ENCODE assay signal across 9 cellular contexts in the genomic region with DNA sequence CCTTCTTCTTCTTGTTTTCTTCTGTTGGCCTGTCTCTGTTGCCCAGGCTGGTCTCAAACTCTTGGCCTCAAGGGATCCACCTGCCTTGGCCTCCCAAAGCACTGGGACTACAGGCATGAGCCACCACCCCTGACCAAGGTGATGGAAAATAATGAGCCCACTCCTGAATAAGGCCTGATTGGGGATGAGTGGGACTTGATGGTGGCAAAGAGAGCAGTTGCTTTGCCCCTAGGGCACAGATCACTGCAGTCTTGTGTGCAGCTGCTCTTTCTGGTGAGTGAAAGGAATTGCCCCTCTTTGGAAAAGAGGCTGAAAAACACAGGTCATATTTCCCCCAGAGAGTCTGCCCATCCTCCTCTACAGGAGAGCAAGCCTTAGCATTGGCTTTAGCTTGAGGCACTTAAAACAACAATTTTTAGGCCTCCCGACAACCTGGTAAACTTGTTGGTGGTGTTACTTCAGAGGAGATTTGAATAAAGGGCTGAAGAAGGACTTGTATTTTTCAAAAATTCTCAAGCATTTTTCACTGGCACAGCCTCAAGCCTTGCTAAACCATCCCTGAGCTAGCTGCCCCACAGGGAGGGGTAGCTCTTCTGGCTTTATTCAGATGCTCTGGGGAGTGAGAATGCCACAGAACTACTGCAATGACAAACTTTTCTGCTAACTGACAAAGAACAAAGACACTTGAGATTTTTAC. TPM values are rescaled to one million over a fixed set of nuclear protein-coding genes. Genes with fewer than 3 reads are reported as not detected.
A peak's percentile ranks its signal among the peaks of the same experiment; 100 is the strongest.
DNase-seq lines count a peak whose midpoint lies in the region; ATAC-seq and TF ChIP-seq lines count a peak whose summit lies in the region.
"Had no signal": no experiment of that assay in that cellular context is flagged by ENCODE, and none has a peak within 500 bp of the region (broad histone marks: within the 10 kb centered on the region; RNA-seq: fewer than 3 reads in every experiment).

No MANE protein-coding gene starts in this region.

- intact Hi-C loops in lower lobe of right lung (cut with DNase I): no loop called here

- H3K27me3 Mint-ChIP-seq in activated CD8-positive, alpha-beta T cell treated with anti-CD3 and anti-CD28 coated beads, Interleukin-2, amount 10 ng/mL, durations not matched to agents 7 days and 5 days (ENCODE audit: low read depth): no peaks in the 10 kb centered on the region

- DNase-seq in AG10803 (ENCODE audit: low read depth) (peak; percentile 71), lower lobe of right lung (no peak), activated gamma-delta T cell treated with Interleukin-2 at 50 U/mL for 16 hours (no peak)
- DNase-seq in activated CD8-positive, alpha-beta T cell treated with anti-CD3 and anti-CD28 coated beads, Interleukin-2, amount 10 ng/mL, durations not matched to agents 7 days and 5 days: peak; percentile 42

- peaks cover 60% of the 10 kb centered on the region for H3K4me1 Mint-ChIP-seq in activated CD8-positive, alpha-beta T cell treated with anti-CD3 and anti-CD28 coated beads, Interleukin-2, amount 10 ng/mL, durations not matched to agents 7 days and 5 days (ENCODE audit: low read depth)

- H3K9me3 Mint-ChIP-seq in activated CD8-positive, alpha-beta T cell treated with anti-CD3 and anti-CD28 coated beads, Interleukin-2, amount 10 ng/mL, durations not matched to agents 7 days and 5 days (ENCODE audit: insufficient read depth): peaks cover 5% of the 10 kb centered on the region

- H3K27ac Mint-ChIP-seq in activated CD8-positive, alpha-beta T cell treated with anti-CD3 and anti-CD28 coated beads, Interleukin-2, amount 10 ng/mL, durations not matched to agents 7 days and 5 days: peak overlapping the region; percentile 92

- no peak for ATAC-seq in activated CD8-positive, alpha-beta T cell treated with anti-CD3 and anti-CD28 coated beads, Interleukin-2, amount 10 ng/mL, durations not matched to agents 7 days and 5 days
- ATAC-seq in lower lobe of right lung (no peak), HG03378 (IDR thresholded peaks at IDR 0.05; ENCODE audit: unreplicated experiment) (no peak), HG03521 (IDR thresholded peaks at IDR 0.05; ENCODE audit: unreplicated experiment) (no peak), HG03442 (IDR thresholded peaks at IDR 0.05; ENCODE audit: unreplicated experiment) (no peak)

- no peak overlapping the region for H3K4me3 Mint-ChIP-seq in activated CD8-positive, alpha-beta T cell treated with anti-CD3 and anti-CD28 coated beads, Interleukin-2, amount 10 ng/mL, durations not matched to agents 7 days and 5 days

- H3K36me3 ChIP-seq in HEK293 (ENCODE audit: control insufficient read depth in 2 of 2, insufficient read depth in 1 of 2, low read length in 2 of 2) (no peaks in the 10 kb centered on the region), lower lobe of right lung (no peaks in the 10 kb centered on the region)
- H3K36me3 ChIP-seq: prostate gland had no signal

- H3K9me3 ChIP-seq in HEK293 (ENCODE audit: control insufficient read depth, insufficient read depth, low read depth, low read length) (no peaks in the 10 kb centered on the region), lower lobe of right lung (no peaks in the 10 kb centered on the region)
- H3K9me3 ChIP-seq: prostate gland had no signal

- no peak overlapping the region for H3K27ac ChIP-seq in HEK293 (ENCODE audit: extremely low read depth, low read depth, low read length)
- peak overlapping the region; percentile 36 for H3K27ac ChIP-seq in lower lobe of right lung

- POLR2A ChIA-PET in HEK293 (lab: Yijun Ruan, JAX): interaction anchor here (0.7 to 1.3 kb wide), 4 partner anchors 44 to 596 kb away, joined by 4 to 17 read pairs (median 7); a partner anchor contains a TSS
- POLR2A ChIA-PET in activated CD8-positive, alpha-beta T cell treated with anti-CD3 and anti-CD28 coated beads, Interleukin-2, amount 10 ng/mL, durations not matched to agents 7 days and 5 days (lab: Charles Lee): interaction anchor here (1.1 to 3.2 kb wide), 3 partner anchors 28 to 270 kb away, joined by 3 to 28 read pairs (median 4); a partner anchor contains a TSS

- H3K4me3 ChIP-seq in AG10803 (ENCODE audit: low read length) (no peak overlapping the region), HEK293 (ENCODE audit: low read depth, low read length) (no peak overlapping the region), lower lobe of right lung (no peak overlapping the region)
- H3K4me3 ChIP-seq: prostate gland had no signal

- H3K27me3 ChIP-seq in lower lobe of right lung (ENCODE audit: low read depth): no peaks in the 10 kb centered on the region

- no peaks in the 10 kb centered on the region for H3K36me3 Mint-ChIP-seq in activated CD8-positive, alpha-beta T cell treated with anti-CD3 and anti-CD28 coated beads, Interleukin-2, amount 10 ng/mL, durations not matched to agents 7 days and 5 days (ENCODE audit: low read depth)

- CTCF ChIA-PET in HEK293 (lab: Yijun Ruan, JAX): interaction anchor here (0.6 to 1.8 kb wide), 10 partner anchors 20 to 254 kb away, joined by 3 to 8 read pairs (median 3); a partner anchor contains a TSS
- CTCF ChIA-PET in activated CD8-positive, alpha-beta T cell treated with anti-CD3 and anti-CD28 coated beads, Interleukin-2, amount 10 ng/mL, durations not matched to agents 7 days and 5 days (lab: Charles Lee): interaction anchor here (0.7 to 4.1 kb wide), 11 partner anchors 12 to 266 kb away, joined by 3 to 66 read pairs (median 4); a partner anchor contains a TSS

- no peak for TF ChIP-seq CTCF in AG10803 (conservative IDR thresholded peaks at IDR 0.05; ENCODE audit: low read length)
- no peak for TF ChIP-seq CTCF in HEK293 (tag by site-specific recombination; IDR thresholded peaks at IDR 0.05)
- TF ChIP-seq CTCF in lower lobe of right lung (IDR thresholded peaks at IDR 0.05): no peak

- H3K4me1 ChIP-seq in HEK293 (ENCODE audit: control insufficient read depth, insufficient read depth, low read length): no peaks in the 10 kb centered on the region
- peaks cover 16% of the 10 kb centered on the region for H3K4me1 ChIP-seq in lower lobe of right lung
- H3K4me1 ChIP-seq: prostate gland had no signal

TF ChIP-seq in HEK293, 187 proteins besides CTCF, POLR2A, EP300 and RAD21 (continues in another document):
- TF ChIP-seq FEZF1 (tag by site-specific recombination; IDR thresholded peaks at IDR 0.05): peak; percentile 78
- TF ChIP-seq, protein P1, sequence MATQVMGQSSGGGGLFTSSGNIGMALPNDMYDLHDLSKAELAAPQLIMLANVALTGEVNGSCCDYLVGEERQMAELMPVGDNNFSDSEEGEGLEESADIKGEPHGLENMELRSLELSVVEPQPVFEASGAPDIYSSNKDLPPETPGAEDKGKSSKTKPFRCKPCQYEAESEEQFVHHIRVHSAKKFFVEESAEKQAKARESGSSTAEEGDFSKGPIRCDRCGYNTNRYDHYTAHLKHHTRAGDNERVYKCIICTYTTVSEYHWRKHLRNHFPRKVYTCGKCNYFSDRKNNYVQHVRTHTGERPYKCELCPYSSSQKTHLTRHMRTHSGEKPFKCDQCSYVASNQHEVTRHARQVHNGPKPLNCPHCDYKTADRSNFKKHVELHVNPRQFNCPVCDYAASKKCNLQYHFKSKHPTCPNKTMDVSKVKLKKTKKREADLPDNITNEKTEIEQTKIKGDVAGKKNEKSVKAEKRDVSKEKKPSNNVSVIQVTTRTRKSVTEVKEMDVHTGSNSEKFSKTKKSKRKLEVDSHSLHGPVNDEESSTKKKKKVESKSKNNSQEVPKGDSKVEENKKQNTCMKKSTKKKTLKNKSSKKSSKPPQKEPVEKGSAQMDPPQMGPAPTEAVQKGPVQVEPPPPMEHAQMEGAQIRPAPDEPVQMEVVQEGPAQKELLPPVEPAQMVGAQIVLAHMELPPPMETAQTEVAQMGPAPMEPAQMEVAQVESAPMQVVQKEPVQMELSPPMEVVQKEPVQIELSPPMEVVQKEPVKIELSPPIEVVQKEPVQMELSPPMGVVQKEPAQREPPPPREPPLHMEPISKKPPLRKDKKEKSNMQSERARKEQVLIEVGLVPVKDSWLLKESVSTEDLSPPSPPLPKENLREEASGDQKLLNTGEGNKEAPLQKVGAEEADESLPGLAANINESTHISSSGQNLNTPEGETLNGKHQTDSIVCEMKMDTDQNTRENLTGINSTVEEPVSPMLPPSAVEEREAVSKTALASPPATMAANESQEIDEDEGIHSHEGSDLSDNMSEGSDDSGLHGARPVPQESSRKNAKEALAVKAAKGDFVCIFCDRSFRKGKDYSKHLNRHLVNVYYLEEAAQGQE (tag by site-specific recombination; IDR thresholded peaks at IDR 0.05): no peak
- peak; percentile 30; the same call in 1 of the 2 replicates for TF ChIP-seq ZNF341 (tag by site-specific recombination; IDR thresholded peaks at IDR 0.05; ENCODE audit: low read depth)

RNA-seq across cellular contexts. Expression of a gene that starts 6.1 kb away (rescaled TPM):
- total RNA-seq in activated CD8-positive, alpha-beta T cell treated with anti-CD3 and anti-CD28 coated beads, Interleukin-2, amount 10 ng/mL, durations not matched to agents 7 days and 5 days: 10 to 100 TPM; 24.2 to 26.9 TPM
- 16.9 TPM for total RNA-seq in lower lobe of right lung

RNA-seq across cellular contexts. Expression of a gene that starts 30.0 kb away (rescaled TPM):
- not detected for total RNA-seq in activated CD8-positive, alpha-beta T cell treated with anti-CD3 and anti-CD28 coated beads, Interleukin-2, amount 10 ng/mL, durations not matched to agents 7 days and 5 days
- total RNA-seq in lower lobe of right lung: not detected

RNA-seq across cellular contexts. Expression of a gene that starts 43.5 kb away (rescaled TPM):
- 10 to 100 TPM; 77.3 to 84.1 TPM for total RNA-seq in activated CD8-positive, alpha-beta T cell treated with anti-CD3 and anti-CD28 coated beads, Interleukin-2, amount 10 ng/mL, durations not matched to agents 7 days and 5 days
- total RNA-seq in lower lobe of right lung: 37.4 TPM

RNA-seq across cellular contexts. Expression of a gene that starts 44.5 kb away (rescaled TPM):
- not detected for total RNA-seq in activated CD8-positive, alpha-beta T cell treated with anti-CD3 and anti-CD28 coated beads, Interleukin-2, amount 10 ng/mL, durations not matched to agents 7 days and 5 days
- not detected for total RNA-seq in lower lobe of right lung
- total RNA-seq: prostate gland had no signal

RNA-seq across cellular contexts. Expression of a gene that starts 51.1 kb away (rescaled TPM):
- under 1 TPM in 1 of 2 experiments, not detected in 1; 0.34 TPM for total RNA-seq in activated CD8-positive, alpha-beta T cell treated with anti-CD3 and anti-CD28 coated beads, Interleukin-2, amount 10 ng/mL, durations not matched to agents 7 days and 5 days
- total RNA-seq in lower lobe of right lung: 11.8 TPM

Comparison
In these comparisons a context has a peak if more than half of its experiments do, and no peak if none do; other contexts are left out.
1. DNase-seq: peak in AG10803 (single experiment) and activated CD8-positive, alpha-beta T cell treated with anti-CD3 and anti-CD28 coated beads, Interleukin-2, amount 10 ng/mL, durations not matched to agents 7 days and 5 days (single experiment); none in lower lobe of right lung (single experiment) and activated gamma-delta T cell treated with Interleukin-2 at 50 U/mL for 16 hours (single experiment).